Comparison of ENCODE assay signal across 7 cellular contexts in genomic region chr6:2526766-2527165, GRCh38.
"Had no signal": no experiment of that assay in that cellular context is flagged by ENCODE, and none has a peak within 500 bp of the region (broad histone marks: within the 10 kb centered on the region; RNA-seq: fewer than 3 reads in every experiment).

No MANE protein-coding gene starts in this region.

- H3K9ac ChIP-seq: GM23248, KMS-11 had no signal

- H3K4me3 ChIP-seq: GM23248 had no signal

- DNase-seq: GM23248, GOT3, H9, HCEC 1CT, KBM-7 had no signal

- H3K27ac ChIP-seq: GM23248, KMS-11 had no signal

- ATAC-seq: HepG2 had no signal
